1 cellular context compared by ENCODE assay signal in the genomic region with DNA sequence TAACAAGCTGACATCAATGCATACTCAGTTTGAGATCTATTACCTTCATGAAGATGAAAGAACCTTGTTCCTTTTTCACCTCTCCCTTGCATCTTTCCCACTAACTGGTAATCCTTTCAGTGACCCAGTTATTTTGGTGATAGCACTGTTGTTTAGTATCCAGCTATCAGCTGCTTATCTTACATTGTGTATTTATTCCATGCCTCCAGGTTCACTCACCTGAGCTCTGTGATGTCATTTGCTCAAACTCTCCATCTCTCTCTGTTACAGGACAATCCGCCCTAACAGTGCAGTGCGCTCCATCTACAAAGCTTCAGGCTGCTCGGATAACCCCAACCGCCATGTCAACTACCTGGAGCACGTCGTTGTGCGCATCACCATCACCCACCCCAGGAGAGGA.
TF ChIP-seq lines count a peak whose summit lies in the region.

No MANE protein-coding gene starts in this region.

TF ChIP-seq in WTC11, 78 proteins besides CTCF, POLR2A, EP300 and RAD21 (continued from another document):
- TF ChIP-seq KAT7 (CRISPR knock-in tag; IDR thresholded peaks at IDR 0.05; ENCODE audit: borderline replicate concordance): no peak
- TF ChIP-seq MYBL2 (CRISPR knock-in tag; IDR thresholded peaks at IDR 0.05): no peak
- TF ChIP-seq, protein P1, sequence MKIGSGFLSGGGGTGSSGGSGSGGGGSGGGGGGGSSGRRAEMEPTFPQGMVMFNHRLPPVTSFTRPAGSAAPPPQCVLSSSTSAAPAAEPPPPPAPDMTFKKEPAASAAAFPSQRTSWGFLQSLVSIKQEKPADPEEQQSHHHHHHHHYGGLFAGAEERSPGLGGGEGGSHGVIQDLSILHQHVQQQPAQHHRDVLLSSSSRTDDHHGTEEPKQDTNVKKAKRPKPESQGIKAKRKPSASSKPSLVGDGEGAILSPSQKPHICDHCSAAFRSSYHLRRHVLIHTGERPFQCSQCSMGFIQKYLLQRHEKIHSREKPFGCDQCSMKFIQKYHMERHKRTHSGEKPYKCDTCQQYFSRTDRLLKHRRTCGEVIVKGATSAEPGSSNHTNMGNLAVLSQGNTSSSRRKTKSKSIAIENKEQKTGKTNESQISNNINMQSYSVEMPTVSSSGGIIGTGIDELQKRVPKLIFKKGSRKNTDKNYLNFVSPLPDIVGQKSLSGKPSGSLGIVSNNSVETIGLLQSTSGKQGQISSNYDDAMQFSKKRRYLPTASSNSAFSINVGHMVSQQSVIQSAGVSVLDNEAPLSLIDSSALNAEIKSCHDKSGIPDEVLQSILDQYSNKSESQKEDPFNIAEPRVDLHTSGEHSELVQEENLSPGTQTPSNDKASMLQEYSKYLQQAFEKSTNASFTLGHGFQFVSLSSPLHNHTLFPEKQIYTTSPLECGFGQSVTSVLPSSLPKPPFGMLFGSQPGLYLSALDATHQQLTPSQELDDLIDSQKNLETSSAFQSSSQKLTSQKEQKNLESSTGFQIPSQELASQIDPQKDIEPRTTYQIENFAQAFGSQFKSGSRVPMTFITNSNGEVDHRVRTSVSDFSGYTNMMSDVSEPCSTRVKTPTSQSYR (CRISPR knock-in tag; IDR thresholded peaks at IDR 0.05): no peak
- TF ChIP-seq, protein P2, sequence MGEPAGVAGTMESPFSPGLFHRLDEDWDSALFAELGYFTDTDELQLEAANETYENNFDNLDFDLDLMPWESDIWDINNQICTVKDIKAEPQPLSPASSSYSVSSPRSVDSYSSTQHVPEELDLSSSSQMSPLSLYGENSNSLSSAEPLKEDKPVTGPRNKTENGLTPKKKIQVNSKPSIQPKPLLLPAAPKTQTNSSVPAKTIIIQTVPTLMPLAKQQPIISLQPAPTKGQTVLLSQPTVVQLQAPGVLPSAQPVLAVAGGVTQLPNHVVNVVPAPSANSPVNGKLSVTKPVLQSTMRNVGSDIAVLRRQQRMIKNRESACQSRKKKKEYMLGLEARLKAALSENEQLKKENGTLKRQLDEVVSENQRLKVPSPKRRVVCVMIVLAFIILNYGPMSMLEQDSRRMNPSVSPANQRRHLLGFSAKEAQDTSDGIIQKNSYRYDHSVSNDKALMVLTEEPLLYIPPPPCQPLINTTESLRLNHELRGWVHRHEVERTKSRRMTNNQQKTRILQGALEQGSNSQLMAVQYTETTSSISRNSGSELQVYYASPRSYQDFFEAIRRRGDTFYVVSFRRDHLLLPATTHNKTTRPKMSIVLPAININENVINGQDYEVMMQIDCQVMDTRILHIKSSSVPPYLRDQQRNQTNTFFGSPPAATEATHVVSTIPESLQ (CRISPR knock-in tag; IDR thresholded peaks at IDR 0.05): no peak
- no peak for TF ChIP-seq TP53 (CRISPR knock-in tag; IDR thresholded peaks at IDR 0.05)
- TF ChIP-seq NR1H2 (CRISPR knock-in tag; IDR thresholded peaks at IDR 0.05): no peak
